1 cellular context compared by ENCODE assay signal in the genomic region with DNA sequence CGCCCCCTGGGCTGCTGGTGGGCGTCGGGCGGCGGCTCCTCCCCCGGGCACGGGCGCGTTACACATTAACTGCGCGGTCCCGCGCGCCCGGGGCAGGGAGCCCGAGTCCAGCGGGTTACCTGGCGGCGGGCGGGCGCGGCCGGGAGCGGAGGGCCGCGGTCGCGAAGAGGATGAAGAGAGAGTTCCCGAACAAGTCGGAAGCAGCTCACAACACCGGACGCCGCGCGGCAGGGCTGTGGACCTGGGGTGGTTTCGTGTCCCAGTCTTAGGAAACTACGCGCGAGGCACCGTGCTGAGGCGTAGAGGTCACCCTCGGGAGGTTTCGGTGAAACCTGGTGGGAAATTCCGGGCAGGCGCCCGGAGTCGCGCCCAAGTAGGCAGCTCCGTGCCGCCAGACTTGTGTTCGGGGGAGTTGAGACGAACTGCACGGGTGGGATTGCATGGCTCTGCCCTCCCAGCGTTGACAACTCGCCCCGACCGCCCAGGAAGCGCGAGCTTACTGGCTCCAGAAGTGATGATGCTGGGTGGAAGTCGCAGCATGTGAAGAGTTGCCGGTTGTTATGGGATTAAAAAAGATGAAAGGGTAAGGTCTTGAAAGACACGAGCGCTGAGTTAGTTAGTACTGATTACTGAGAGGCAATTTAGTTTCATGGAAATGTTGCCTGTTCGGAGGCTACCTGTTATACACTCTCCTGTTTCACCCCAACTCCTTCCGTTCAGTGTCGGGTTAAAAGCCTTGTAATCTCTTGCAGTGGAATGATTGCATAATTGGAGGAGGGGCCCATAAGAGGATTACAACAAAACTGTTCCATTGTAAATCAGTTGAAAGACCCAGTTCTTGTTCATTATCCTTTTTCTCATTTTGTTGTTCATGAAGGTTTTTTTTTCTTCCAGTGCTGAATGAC.
TF ChIP-seq lines count a peak whose summit lies in the region.

No MANE protein-coding gene starts in this region.

TF ChIP-seq in GM12878, 131 proteins besides CTCF, POLR2A, EP300 and RAD21 (continued from another document):
- TF ChIP-seq, protein P1, sequence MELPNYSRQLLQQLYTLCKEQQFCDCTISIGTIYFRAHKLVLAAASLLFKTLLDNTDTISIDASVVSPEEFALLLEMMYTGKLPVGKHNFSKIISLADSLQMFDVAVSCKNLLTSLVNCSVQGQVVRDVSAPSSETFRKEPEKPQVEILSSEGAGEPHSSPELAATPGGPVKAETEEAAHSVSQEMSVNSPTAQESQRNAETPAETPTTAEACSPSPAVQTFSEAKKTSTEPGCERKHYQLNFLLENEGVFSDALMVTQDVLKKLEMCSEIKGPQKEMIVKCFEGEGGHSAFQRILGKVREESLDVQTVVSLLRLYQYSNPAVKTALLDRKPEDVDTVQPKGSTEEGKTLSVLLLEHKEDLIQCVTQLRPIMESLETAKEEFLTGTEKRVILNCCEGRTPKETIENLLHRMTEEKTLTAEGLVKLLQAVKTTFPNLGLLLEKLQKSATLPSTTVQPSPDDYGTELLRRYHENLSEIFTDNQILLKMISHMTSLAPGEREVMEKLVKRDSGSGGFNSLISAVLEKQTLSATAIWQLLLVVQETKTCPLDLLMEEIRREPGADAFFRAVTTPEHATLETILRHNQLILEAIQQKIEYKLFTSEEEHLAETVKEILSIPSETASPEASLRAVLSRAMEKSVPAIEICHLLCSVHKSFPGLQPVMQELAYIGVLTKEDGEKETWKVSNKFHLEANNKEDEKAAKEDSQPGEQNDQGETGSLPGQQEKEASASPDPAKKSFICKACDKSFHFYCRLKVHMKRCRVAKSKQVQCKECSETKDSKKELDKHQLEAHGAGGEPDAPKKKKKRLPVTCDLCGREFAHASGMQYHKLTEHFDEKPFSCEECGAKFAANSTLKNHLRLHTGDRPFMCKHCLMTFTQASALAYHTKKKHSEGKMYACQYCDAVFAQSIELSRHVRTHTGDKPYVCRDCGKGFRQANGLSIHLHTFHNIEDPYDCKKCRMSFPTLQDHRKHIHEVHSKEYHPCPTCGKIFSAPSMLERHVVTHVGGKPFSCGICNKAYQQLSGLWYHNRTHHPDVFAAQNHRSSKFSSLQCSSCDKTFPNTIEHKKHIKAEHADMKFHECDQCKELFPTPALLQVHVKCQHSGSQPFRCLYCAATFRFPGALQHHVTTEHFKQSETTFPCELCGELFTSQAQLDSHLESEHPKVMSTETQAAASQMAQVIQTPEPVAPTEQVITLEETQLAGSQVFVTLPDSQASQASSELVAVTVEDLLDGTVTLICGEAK (IDR thresholded peaks at IDR 0.05; ENCODE audit: borderline replicate concordance) = no peak
- TF ChIP-seq RBBP5 (conservative IDR thresholded peaks at IDR 0.05) = no peak
- no peak; the same call in 1 of the 2 replicates for TF ChIP-seq PML (IDR thresholded peaks at IDR 0.05; ENCODE audit: low read length)
- TF ChIP-seq DPF2 (IDR thresholded peaks at IDR 0.05) = peak; percentile 83
- TF ChIP-seq, protein P2, sequence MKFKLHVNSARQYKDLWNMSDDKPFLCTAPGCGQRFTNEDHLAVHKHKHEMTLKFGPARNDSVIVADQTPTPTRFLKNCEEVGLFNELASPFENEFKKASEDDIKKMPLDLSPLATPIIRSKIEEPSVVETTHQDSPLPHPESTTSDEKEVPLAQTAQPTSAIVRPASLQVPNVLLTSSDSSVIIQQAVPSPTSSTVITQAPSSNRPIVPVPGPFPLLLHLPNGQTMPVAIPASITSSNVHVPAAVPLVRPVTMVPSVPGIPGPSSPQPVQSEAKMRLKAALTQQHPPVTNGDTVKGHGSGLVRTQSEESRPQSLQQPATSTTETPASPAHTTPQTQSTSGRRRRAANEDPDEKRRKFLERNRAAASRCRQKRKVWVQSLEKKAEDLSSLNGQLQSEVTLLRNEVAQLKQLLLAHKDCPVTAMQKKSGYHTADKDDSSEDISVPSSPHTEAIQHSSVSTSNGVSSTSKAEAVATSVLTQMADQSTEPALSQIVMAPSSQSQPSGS (IDR thresholded peaks at IDR 0.05; ENCODE audit: low read length) = no peak
- no peak for TF ChIP-seq ZBED1 (IDR thresholded peaks at IDR 0.05; ENCODE audit: borderline replicate concordance)
- TF ChIP-seq STAT3 (IDR thresholded peaks at IDR 0.05; ENCODE audit: low read depth, low read length) = no peak
- TF ChIP-seq PAX8 (IDR thresholded peaks at IDR 0.05) = no peak
- no peak; the same call in 1 of the 2 replicates for TF ChIP-seq CBFB (IDR thresholded peaks at IDR 0.05; ENCODE audit: low read depth)
- no peak; the same call in 1 of the 2 replicates for TF ChIP-seq HCFC1 (IDR thresholded peaks at IDR 0.05; ENCODE audit: low read length)
- TF ChIP-seq, protein P3, sequence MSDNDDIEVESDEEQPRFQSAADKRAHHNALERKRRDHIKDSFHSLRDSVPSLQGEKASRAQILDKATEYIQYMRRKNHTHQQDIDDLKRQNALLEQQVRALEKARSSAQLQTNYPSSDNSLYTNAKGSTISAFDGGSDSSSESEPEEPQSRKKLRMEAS (IDR thresholded peaks at IDR 0.05; ENCODE audit: low read depth, low read length) = no peak
- TF ChIP-seq MXI1 (IDR thresholded peaks at IDR 0.05; ENCODE audit: low read depth, low read length) = peak; percentile 25; the same call in 1 of the 2 replicates
- TF ChIP-seq, protein P4, sequence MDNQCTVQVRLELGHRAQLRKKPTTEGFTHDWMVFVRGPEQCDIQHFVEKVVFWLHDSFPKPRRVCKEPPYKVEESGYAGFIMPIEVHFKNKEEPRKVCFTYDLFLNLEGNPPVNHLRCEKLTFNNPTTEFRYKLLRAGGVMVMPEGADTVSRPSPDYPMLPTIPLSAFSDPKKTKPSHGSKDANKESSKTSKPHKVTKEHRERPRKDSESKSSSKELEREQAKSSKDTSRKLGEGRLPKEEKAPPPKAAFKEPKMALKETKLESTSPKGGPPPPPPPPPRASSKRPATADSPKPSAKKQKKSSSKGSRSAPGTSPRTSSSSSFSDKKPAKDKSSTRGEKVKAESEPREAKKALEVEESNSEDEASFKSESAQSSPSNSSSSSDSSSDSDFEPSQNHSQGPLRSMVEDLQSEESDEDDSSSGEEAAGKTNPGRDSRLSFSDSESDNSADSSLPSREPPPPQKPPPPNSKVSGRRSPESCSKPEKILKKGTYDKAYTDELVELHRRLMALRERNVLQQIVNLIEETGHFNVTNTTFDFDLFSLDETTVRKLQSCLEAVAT (IDR thresholded peaks at IDR 0.05) = peak; percentile 49; the same call in 1 of the 2 replicates
- TF ChIP-seq CEBPB (IDR thresholded peaks at IDR 0.05; ENCODE audit: borderline replicate concordance in 1 of 2, low read depth in 2 of 2, low read length in 2 of 2) = no peak
- TF ChIP-seq SUPT20H (IDR thresholded peaks at IDR 0.05; ENCODE audit: borderline replicate concordance, control insufficient read depth, low read depth, low read length) = no peak
- 0 out of 2 replicates have a peak, but pooled peaks have one; percentile 60 for TF ChIP-seq ZNF217 (IDR thresholded peaks at IDR 0.05)
- TF ChIP-seq CREB1 (IDR thresholded peaks at IDR 0.05; ENCODE audit: low read depth) = no peak
- no peak for TF ChIP-seq ZNF274 (IDR thresholded peaks at IDR 0.05; ENCODE audit: insufficient read depth, insufficient read length)
- TF ChIP-seq RUNX3 (IDR thresholded peaks at IDR 0.05; ENCODE audit: low read length) = no peak
